16 cellular contexts compared by ENCODE assay signal in the genomic region with DNA sequence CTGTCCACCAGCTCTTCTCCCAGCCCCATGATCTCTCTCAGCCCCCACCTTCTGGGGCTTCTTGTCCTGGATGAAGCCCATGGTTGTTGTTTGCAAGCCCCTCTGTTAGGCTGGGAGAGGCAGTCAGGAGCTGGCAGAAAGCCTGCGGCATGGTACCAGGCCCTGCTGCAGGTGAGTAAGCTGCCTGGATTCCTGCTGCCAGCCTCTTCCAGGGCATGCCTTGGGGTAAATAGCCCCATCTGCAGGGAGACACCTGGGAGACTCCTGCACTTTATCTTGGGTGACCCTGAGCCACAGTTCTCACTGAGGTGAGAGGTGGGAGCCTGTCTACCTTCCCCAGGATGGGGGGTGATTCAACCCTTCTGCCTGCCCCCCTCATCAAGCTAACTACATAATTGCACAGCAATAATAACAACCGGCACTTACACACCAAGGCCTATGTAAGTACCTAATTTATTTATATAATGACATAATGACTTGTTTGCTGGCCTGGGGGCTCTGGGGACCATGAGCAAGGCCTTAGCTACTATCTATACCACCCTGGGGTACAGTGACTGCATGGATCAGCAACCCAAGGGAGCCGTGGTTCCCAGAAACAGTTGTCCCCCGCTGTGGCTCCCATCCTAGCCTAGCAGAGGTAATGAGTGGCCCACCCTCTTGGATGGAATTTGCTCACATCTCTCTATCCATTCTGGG.
"Had no signal": no experiment of that assay in that cellular context is flagged by ENCODE, and none has a peak within 500 bp of the region (broad histone marks: within the 10 kb centered on the region; RNA-seq: fewer than 3 reads in every experiment).

No MANE protein-coding gene starts in this region.

- H3K27ac ChIP-seq: left lung, psoas muscle, thoracic aorta had no signal

- H3K4me1 Mint-ChIP-seq: activated naive CD4-positive, alpha-beta T cell treated with anti-CD3 and anti-CD28 coated beads, Interleukin-2, amount 50 U/mL, for 24 hours; central memory CD8-positive, alpha-beta T cell; endodermal cell; memory B cell; stimulated activated naive CD8-positive, alpha-beta T cell treated with anti-CD3 and anti-CD28 coated beads, Interleukin-15, amount 100 ng/mL, for 72 hours had no signal

- H3K27ac Mint-ChIP-seq: activated naive CD4-positive, alpha-beta T cell treated with anti-CD3 and anti-CD28 coated beads, Interleukin-2, amount 50 U/mL, for 24 hours; dendritic cell treated with granulocyte-macrophage colony-stimulating factor and Interleukin-4, amounts not matched to agents 40 ng/mL and 50 ng/mL, for 4 days; endodermal cell; memory B cell; natural killer cell treated with Interleukin-12 subunit alpha and Interleukin-12 subunit beta and Interleukin-15 and Interleukin-18, amount 100 ng/mL, for 72 hours; T-helper 1 cell treated with Interleukin-12 subunit alpha and Interleukin-12 subunit beta and Interleukin-4 antibody, amounts not matched to agents 30 μg/mL and 1 μg/mL, for 36 hours; WTC11 had no signal

- H3K4me3 Mint-ChIP-seq: activated naive CD4-positive, alpha-beta T cell treated with anti-CD3 and anti-CD28 coated beads, Interleukin-2, amount 50 U/mL, for 24 hours; central memory CD8-positive, alpha-beta T cell; dendritic cell treated with granulocyte-macrophage colony-stimulating factor and Interleukin-4, amounts not matched to agents 40 ng/mL and 50 ng/mL, for 4 days; endodermal cell; memory B cell; natural killer cell treated with Interleukin-12 subunit alpha and Interleukin-12 subunit beta and Interleukin-15 and Interleukin-18, amount 100 ng/mL, for 72 hours; stimulated activated naive CD8-positive, alpha-beta T cell treated with anti-CD3 and anti-CD28 coated beads, Interleukin-15, amount 100 ng/mL, for 72 hours; T-helper 1 cell treated with Interleukin-12 subunit alpha and Interleukin-12 subunit beta and Interleukin-4 antibody, amounts not matched to agents 30 μg/mL and 1 μg/mL, for 36 hours; WTC11 had no signal

- ATAC-seq: left lung; natural killer cell treated with Interleukin-12 subunit alpha and Interleukin-12 subunit beta and Interleukin-15 and Interleukin-18, amount 100 ng/mL, for 72 hours; psoas muscle; stimulated activated naive CD8-positive, alpha-beta T cell treated with anti-CD3 and anti-CD28 coated beads, Interleukin-15, amount 100 ng/mL, for 72 hours; WTC11 had no signal

- H3K36me3 Mint-ChIP-seq: activated naive CD4-positive, alpha-beta T cell treated with anti-CD3 and anti-CD28 coated beads, Interleukin-2, amount 50 U/mL, for 24 hours; memory B cell; natural killer cell treated with Interleukin-12 subunit alpha and Interleukin-12 subunit beta and Interleukin-15 and Interleukin-18, amount 100 ng/mL, for 72 hours; WTC11 had no signal

- DNase-seq: activated CD4-positive, alpha-beta T cell treated with anti-CD3 and anti-CD28 coated beads for 48 hours; activated effector memory CD4-positive, alpha-beta T cell treated with Interleukin-2 at 50 U/mL for 16 hours; activated T-cell treated with anti-CD3 and anti-CD28 coated beads, Interleukin-2, amount 50 U/mL, for 1 hour; endodermal cell; left lung; psoas muscle; stimulated activated CD4-positive, alpha-beta T cell treated with anti-CD3 and anti-CD28 coated beads, Interleukin-4, amount 100 ng/mL, for 4 hours; stimulated activated naive CD8-positive, alpha-beta T cell treated with anti-CD3 and anti-CD28 coated beads, Interleukin-15, amount 100 ng/mL, for 72 hours had no signal

- H3K9me3 Mint-ChIP-seq: central memory CD8-positive, alpha-beta T cell; dendritic cell treated with granulocyte-macrophage colony-stimulating factor and Interleukin-4, amounts not matched to agents 40 ng/mL and 50 ng/mL, for 4 days; endodermal cell; memory B cell; natural killer cell treated with Interleukin-12 subunit alpha and Interleukin-12 subunit beta and Interleukin-15 and Interleukin-18, amount 100 ng/mL, for 72 hours; stimulated activated naive CD8-positive, alpha-beta T cell treated with anti-CD3 and anti-CD28 coated beads, Interleukin-15, amount 100 ng/mL, for 72 hours; T-helper 1 cell treated with Interleukin-12 subunit alpha and Interleukin-12 subunit beta and Interleukin-4 antibody, amounts not matched to agents 30 μg/mL and 1 μg/mL, for 36 hours; WTC11 had no signal

- H3K4me3 ChIP-seq: left lung, psoas muscle, thoracic aorta had no signal
